Comparison of ENCODE assay signal across 12 cellular contexts in genomic region chr18:48839819-48840490, GRCh38.
A peak's percentile ranks its signal among the peaks of the same experiment; 100 is the strongest.
DNase-seq lines count a peak whose midpoint lies in the region; ATAC-seq and TF ChIP-seq lines count a peak whose summit lies in the region.
"Had no signal": no experiment of that assay in that cellular context is flagged by ENCODE, and none has a peak within 500 bp of the region (broad histone marks: within the 10 kb centered on the region; RNA-seq: fewer than 3 reads in every experiment).

No MANE protein-coding gene starts in this region.

- no peak for DNase-seq in activated CD4-positive, alpha-beta T cell treated with anti-CD3 and anti-CD28 coated beads for 36 hours
- DNase-seq in activated CD4-positive, alpha-beta T cell treated with anti-CD3 and anti-CD28 coated beads, Interleukin-2, amount 10 ng/mL, durations not matched to agents 24 days and 14 days: no peak
- DNase-seq in activated CD4-positive, alpha-beta memory T cell treated with anti-CD3 and anti-CD28 coated beads for 36 hours: no peak
- DNase-seq in left cardiac atrium (peak; percentile 13), smooth muscle cell (lab: John Stamatoyannopoulos, UW; ENCODE audit: unreplicated experiment) (no peak), Calu3 (no peak)
- no peak for DNase-seq in T-helper 2 cell treated with Interferon-gamma antibody and Interleukin-4, amounts not matched to agents 5 μg/mL and 100 μg/mL, for 36 hours (ENCODE audit: low spot score)
- DNase-seq: activated T-cell treated with anti-CD3 and anti-CD28 coated beads for 4 hours, body of pancreas, NCI-H2029 treated with DMSO at 0.1 percent for 48 hours had no signal

- H3K4me3 ChIP-seq in smooth muscle cell: no peak overlapping the region
- H3K4me3 ChIP-seq: body of pancreas, tibial nerve had no signal

- peaks cover 32% of the 10 kb centered on the region for H3K4me1 ChIP-seq in smooth muscle cell (ENCODE audit: low read depth)

- H3K36me3 ChIP-seq in smooth muscle cell (ENCODE audit: low read depth): no peaks in the 10 kb centered on the region
- H3K36me3 ChIP-seq: tibial nerve had no signal

- H3K4me3 Mint-ChIP-seq in activated CD4-positive, alpha-beta T cell treated with anti-CD3 and anti-CD28 coated beads for 36 hours: no peak overlapping the region
- H3K4me3 Mint-ChIP-seq in activated CD4-positive, alpha-beta T cell treated with anti-CD3 and anti-CD28 coated beads, Interleukin-2, amount 10 ng/mL, durations not matched to agents 24 days and 14 days: no peak overlapping the region
- no peak overlapping the region for H3K4me3 Mint-ChIP-seq in activated CD4-positive, alpha-beta memory T cell treated with anti-CD3 and anti-CD28 coated beads for 36 hours
- no peak overlapping the region for H3K4me3 Mint-ChIP-seq in Calu3 (ENCODE audit: low read depth, unreplicated experiment)
- H3K4me3 Mint-ChIP-seq in T-helper 2 cell treated with Interferon-gamma antibody and Interleukin-4, amounts not matched to agents 5 μg/mL and 100 μg/mL, for 36 hours: no peak overlapping the region

- no peaks in the 10 kb centered on the region for H3K36me3 Mint-ChIP-seq in activated CD4-positive, alpha-beta T cell treated with anti-CD3 and anti-CD28 coated beads for 36 hours (ENCODE audit: low read depth)
- no peaks in the 10 kb centered on the region for H3K36me3 Mint-ChIP-seq in activated CD4-positive, alpha-beta T cell treated with anti-CD3 and anti-CD28 coated beads, Interleukin-2, amount 10 ng/mL, durations not matched to agents 24 days and 14 days (ENCODE audit: low read depth)
- no peaks in the 10 kb centered on the region for H3K36me3 Mint-ChIP-seq in activated CD4-positive, alpha-beta memory T cell treated with anti-CD3 and anti-CD28 coated beads for 36 hours
- no peaks in the 10 kb centered on the region for H3K36me3 Mint-ChIP-seq in Calu3 (ENCODE audit: insufficient read depth, unreplicated experiment)
- no peaks in the 10 kb centered on the region for H3K36me3 Mint-ChIP-seq in T-helper 2 cell treated with Interferon-gamma antibody and Interleukin-4, amounts not matched to agents 5 μg/mL and 100 μg/mL, for 36 hours (ENCODE audit: low read depth)

- CTCF ChIA-PET in activated CD4-positive, alpha-beta T cell treated with anti-CD3 and anti-CD28 coated beads for 36 hours (lab: Charles Lee): interaction anchor here (0.6 kb wide), 1 partner anchor 44 kb away, joined by 3 read pairs; no protein-coding TSS in a partner anchor
- CTCF ChIA-PET in activated CD4-positive, alpha-beta memory T cell treated with anti-CD3 and anti-CD28 coated beads for 36 hours (lab: Charles Lee): no interaction called here
- CTCF ChIA-PET in Calu3 (lab: Charles Lee): interaction anchor here (0.8 kb wide), 1 partner anchor 12 kb away, joined by 8 read pairs; no protein-coding TSS in a partner anchor

- H3K4me1 Mint-ChIP-seq in activated CD4-positive, alpha-beta T cell treated with anti-CD3 and anti-CD28 coated beads for 36 hours: peaks cover 75% of the 10 kb centered on the region
- H3K4me1 Mint-ChIP-seq in activated CD4-positive, alpha-beta T cell treated with anti-CD3 and anti-CD28 coated beads, Interleukin-2, amount 10 ng/mL, durations not matched to agents 24 days and 14 days: peaks cover 56% of the 10 kb centered on the region
- H3K4me1 Mint-ChIP-seq in activated CD4-positive, alpha-beta memory T cell treated with anti-CD3 and anti-CD28 coated beads for 36 hours (ENCODE audit: low read depth): peaks cover 83% of the 10 kb centered on the region
- peaks cover 13% of the 10 kb centered on the region for H3K4me1 Mint-ChIP-seq in Calu3 (ENCODE audit: low read depth, unreplicated experiment)
- H3K4me1 Mint-ChIP-seq in T-helper 2 cell treated with Interferon-gamma antibody and Interleukin-4, amounts not matched to agents 5 μg/mL and 100 μg/mL, for 36 hours (ENCODE audit: low read depth): peaks cover 42% of the 10 kb centered on the region

- H3F3A ChIP-seq in smooth muscle cell (ENCODE audit: low read depth): peaks cover 31% of the 10 kb centered on the region

- no peaks in the 10 kb centered on the region for H3K9me3 Mint-ChIP-seq in activated CD4-positive, alpha-beta T cell treated with anti-CD3 and anti-CD28 coated beads for 36 hours (ENCODE audit: low read depth)
- no peaks in the 10 kb centered on the region for H3K9me3 Mint-ChIP-seq in activated CD4-positive, alpha-beta T cell treated with anti-CD3 and anti-CD28 coated beads, Interleukin-2, amount 10 ng/mL, durations not matched to agents 24 days and 14 days
- H3K9me3 Mint-ChIP-seq in activated CD4-positive, alpha-beta memory T cell treated with anti-CD3 and anti-CD28 coated beads for 36 hours: no peaks in the 10 kb centered on the region
- no peaks in the 10 kb centered on the region for H3K9me3 Mint-ChIP-seq in Calu3 (ENCODE audit: low read depth, unreplicated experiment)
- H3K9me3 Mint-ChIP-seq in T-helper 2 cell treated with Interferon-gamma antibody and Interleukin-4, amounts not matched to agents 5 μg/mL and 100 μg/mL, for 36 hours: no peaks in the 10 kb centered on the region

- intact Hi-C loops in activated CD4-positive, alpha-beta T cell treated with anti-CD3 and anti-CD28 coated beads for 36 hours (cut with DNase I, micrococcal nuclease): no loop called here
- intact Hi-C loops in activated CD4-positive, alpha-beta T cell treated with anti-CD3 and anti-CD28 coated beads, Interleukin-2, amount 10 ng/mL, durations not matched to agents 24 days and 14 days (cut with micrococcal nuclease): loop anchor here (10.0 kb wide), 1 partner anchor 335 kb away; no protein-coding TSS in a partner anchor
- intact Hi-C loops in activated CD4-positive, alpha-beta memory T cell treated with anti-CD3 and anti-CD28 coated beads for 36 hours (cut with micrococcal nuclease): loop anchor here (10.0 kb wide), 1 partner anchor 925 kb away; no protein-coding TSS in a partner anchor
- intact Hi-C loops in left cardiac atrium (cut with DNase I) (loop anchor here in 1 of 2 donors (10.0 kb wide), 1 partner anchor 125 kb away; no protein-coding TSS in a partner anchor), Calu3 (cut with micrococcal nuclease; ENCODE audit: unreplicated experiment) (no loop called here)

- POLR2A ChIA-PET in activated CD4-positive, alpha-beta T cell treated with anti-CD3 and anti-CD28 coated beads for 36 hours (lab: Charles Lee): no interaction called here
- POLR2A ChIA-PET in activated CD4-positive, alpha-beta memory T cell treated with anti-CD3 and anti-CD28 coated beads for 36 hours (lab: Charles Lee): interaction anchor here (0.5 to 1.7 kb wide), 3 partner anchors 29 to 112 kb away, joined by 3 to 5 read pairs (median 4); no protein-coding TSS in a partner anchor

- peak overlapping the region; percentile 97 for H3K27ac ChIP-seq in smooth muscle cell (ENCODE audit: low read depth)
- H3K27ac ChIP-seq: body of pancreas had no signal

- TF ChIP-seq CTCF in smooth muscle cell (IDR thresholded peaks at IDR 0.05; ENCODE audit: borderline replicate concordance, insufficient read depth, poor library complexity, severe bottlenecking) (no peak), Calu3 (IDR thresholded peaks at IDR 0.05; ENCODE audit: unreplicated experiment) (no peak)

- 80% methylated on average over 7 of the region's 7 CpGs for WGBS in smooth muscle cell (ENCODE audit: low lambda C conversion rate)

- H3K9ac ChIP-seq in smooth muscle cell (ENCODE audit: low read depth): no peak overlapping the region

- no peaks in the 10 kb centered on the region for H4K20me1 ChIP-seq in smooth muscle cell (ENCODE audit: low read depth)

- H3K9me3 ChIP-seq in smooth muscle cell (replicated peaks; ENCODE audit: low read depth): no peaks in the 10 kb centered on the region
- H3K9me3 ChIP-seq: body of pancreas, tibial nerve had no signal

- H3K4me2 ChIP-seq in smooth muscle cell: peak overlapping the region; percentile 69

- no TSS peak for BruUV-seq in Calu3 (replicated peaks; lab: Mats Ljungman, UMichigan)

- H3K79me2 ChIP-seq in smooth muscle cell (ENCODE audit: low read depth): peaks cover 5% of the 10 kb centered on the region

- peak overlapping the region; percentile 2 for H3K27ac Mint-ChIP-seq in activated CD4-positive, alpha-beta T cell treated with anti-CD3 and anti-CD28 coated beads for 36 hours
- no peak overlapping the region for H3K27ac Mint-ChIP-seq in activated CD4-positive, alpha-beta T cell treated with anti-CD3 and anti-CD28 coated beads, Interleukin-2, amount 10 ng/mL, durations not matched to agents 24 days and 14 days
- H3K27ac Mint-ChIP-seq in activated CD4-positive, alpha-beta memory T cell treated with anti-CD3 and anti-CD28 coated beads for 36 hours: peak overlapping the region; percentile 3
- no peak overlapping the region for H3K27ac Mint-ChIP-seq in Calu3 (ENCODE audit: unreplicated experiment)
- H3K27ac Mint-ChIP-seq in T-helper 2 cell treated with Interferon-gamma antibody and Interleukin-4, amounts not matched to agents 5 μg/mL and 100 μg/mL, for 36 hours: no peak overlapping the region

- H2AFZ ChIP-seq in smooth muscle cell (ENCODE audit: low read depth): no peak overlapping the region

- no peak for ATAC-seq in activated CD4-positive, alpha-beta T cell treated with anti-CD3 and anti-CD28 coated beads for 36 hours
- ATAC-seq in left cardiac atrium (no peak), GM19452 (IDR thresholded peaks at IDR 0.05; ENCODE audit: unreplicated experiment) (no peak)
- ATAC-seq: body of pancreas had no signal

- no peaks in the 10 kb centered on the region for H3K27me3 ChIP-seq in smooth muscle cell (ENCODE audit: low read depth)
- H3K27me3 ChIP-seq: body of pancreas, tibial nerve had no signal

- H3K27me3 Mint-ChIP-seq in activated CD4-positive, alpha-beta T cell treated with anti-CD3 and anti-CD28 coated beads for 36 hours: no peaks in the 10 kb centered on the region
- H3K27me3 Mint-ChIP-seq in activated CD4-positive, alpha-beta T cell treated with anti-CD3 and anti-CD28 coated beads, Interleukin-2, amount 10 ng/mL, durations not matched to agents 24 days and 14 days: no peaks in the 10 kb centered on the region
- H3K27me3 Mint-ChIP-seq in activated CD4-positive, alpha-beta memory T cell treated with anti-CD3 and anti-CD28 coated beads for 36 hours: no peaks in the 10 kb centered on the region
- H3K27me3 Mint-ChIP-seq in Calu3 (ENCODE audit: unreplicated experiment): no peaks in the 10 kb centered on the region
- H3K27me3 Mint-ChIP-seq in T-helper 2 cell treated with Interferon-gamma antibody and Interleukin-4, amounts not matched to agents 5 μg/mL and 100 μg/mL, for 36 hours (ENCODE audit: low read depth): no peaks in the 10 kb centered on the region

Comparison
In these comparisons a context has a peak if more than half of its experiments do, and no peak if none do; other contexts are left out.
1. H3K27ac Mint-ChIP-seq: peak in activated CD4-positive, alpha-beta T cell treated with anti-CD3 and anti-CD28 coated beads for 36 hours (single experiment) and activated CD4-positive, alpha-beta memory T cell treated with anti-CD3 and anti-CD28 coated beads for 36 hours (single experiment); none in activated CD4-positive, alpha-beta T cell treated with anti-CD3 and anti-CD28 coated beads, Interleukin-2, amount 10 ng/mL, durations not matched to agents 24 days and 14 days (single experiment), Calu3 (single experiment) and T-helper 2 cell treated with Interferon-gamma antibody and Interleukin-4, amounts not matched to agents 5 μg/mL and 100 μg/mL, for 36 hours (single experiment).
2. intact Hi-C loops: an anchor here in activated CD4-positive, alpha-beta T cell treated with anti-CD3 and anti-CD28 coated beads, Interleukin-2, amount 10 ng/mL, durations not matched to agents 24 days and 14 days (10.0 kb wide) and activated CD4-positive, alpha-beta memory T cell treated with anti-CD3 and anti-CD28 coated beads for 36 hours (10.0 kb wide); none called in activated CD4-positive, alpha-beta T cell treated with anti-CD3 and anti-CD28 coated beads for 36 hours and Calu3.